Comparison of ENCODE assay signal across 28 cellular contexts in the genomic region with DNA sequence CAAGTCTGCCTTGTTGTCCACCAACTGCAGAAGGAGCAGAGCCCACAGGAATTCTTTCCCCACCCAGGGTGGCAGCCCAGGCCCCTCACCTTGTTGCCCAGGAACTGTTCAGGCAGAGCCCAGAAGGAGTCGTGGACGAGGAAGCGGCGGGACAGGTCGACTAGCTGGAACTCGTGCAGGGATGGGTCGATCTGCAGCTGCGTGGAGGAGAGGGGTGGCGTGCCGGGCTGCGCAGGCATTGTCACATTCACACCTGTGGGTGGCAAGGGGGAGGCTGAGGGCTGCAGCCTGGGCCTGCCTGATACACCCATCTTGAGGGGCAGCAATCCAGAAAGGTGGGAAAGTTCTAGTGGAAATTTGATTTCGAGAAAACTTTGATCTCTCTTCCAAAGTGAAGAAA.
"Had no signal": no experiment of that assay in that cellular context is flagged by ENCODE, and none has a peak within 500 bp of the region (broad histone marks: within the 10 kb centered on the region; RNA-seq: fewer than 3 reads in every experiment).

No MANE protein-coding gene starts in this region.

- ATAC-seq: activated naive CD4-positive, alpha-beta T cell treated with anti-CD3 and anti-CD28 coated beads, Interleukin-2, amount 50 U/mL, for 72 hours; activated naive CD8-positive, alpha-beta T cell treated with anti-CD3 and anti-CD28 coated beads, Interleukin-2, amount 50 U/mL, for 24 hours; activated T-cell treated with anti-CD3 and anti-CD28 coated beads, Interleukin-2, amount 50 U/mL, for 4 hours; activated T-cell treated with anti-CD3 and anti-CD28 coated beads, Interleukin-2, amount 50 U/mL, for 72 hours; activated T-helper 17 cell treated with anti-CD3 and anti-CD28 coated beads, Interleukin-2, amount 50 U/mL, for 72 hours; body of pancreas had no signal

- DNase-seq: activated effector memory CD4-positive, alpha-beta T cell treated with anti-CD3 and anti-CD28 coated beads, Interleukin-2, amount 50 U/mL, for 16 hours; activated effector memory CD4-positive, alpha-beta T cell treated with Interleukin-2 at 50 U/mL for 16 hours; activated gamma-delta T cell; activated gamma-delta T cell treated with Interleukin-2 at 50 U/mL for 16 hours; activated naive CD4-positive, alpha-beta T cell; activated naive CD4-positive, alpha-beta T cell treated with anti-CD3 and anti-CD28 coated beads for 36 hours; activated naive CD4-positive, alpha-beta T cell treated with anti-CD3 and anti-CD28 coated beads, Interleukin-2, amount 10 ng/mL, durations not matched to agents 7 days and 5 days; activated naive CD4-positive, alpha-beta T cell treated with anti-CD3 and anti-CD28 coated beads, Interleukin-2, amount 50 U/mL, for 16 hours; activated naive CD4-positive, alpha-beta T cell treated with Interleukin-2 at 50 U/mL for 16 hours; activated naive CD8-positive, alpha-beta T cell treated with anti-CD3 and anti-CD28 coated beads for 36 hours; activated naive CD8-positive, alpha-beta T cell treated with anti-CD3 and anti-CD28 coated beads, Interleukin-2, amount 10 ng/mL, durations not matched to agents 7 days and 5 days; activated naive CD8-positive, alpha-beta T cell treated with anti-CD3 and anti-CD28 coated beads, Interleukin-2, amount 50 U/mL, for 24 hours; activated T-cell treated with anti-CD3 and anti-CD28 coated beads, Interleukin-2, amount 50 U/mL, for 1 hour; activated T-cell treated with anti-CD3 and anti-CD28 coated beads, Interleukin-2, amount 50 U/mL, for 24 hours; activated T-cell treated with anti-CD3 and anti-CD28 coated beads, Interleukin-2, amount 50 U/mL, for 4 hours; activated T-cell treated with anti-CD3 and anti-CD28 coated beads, Interleukin-2, amount 50 U/mL, for 48 hours; activated T-cell treated with anti-CD3 and anti-CD28 coated beads, Interleukin-2, amount 50 U/mL, for 72 hours; adrenal gland; amniotic stem cell; amygdala; anterior cingulate cortex; brain microvascular endothelial cell; caudate nucleus; central memory CD4-positive, alpha-beta T cell; cerebellar nuclear complex had no signal
